Comparison of ENCODE assay signal across 11 cellular contexts in genomic region chr16:11620243-11621003, GRCh38. TPM values are rescaled to one million over a fixed set of nuclear protein-coding genes. Genes with fewer than 3 reads are reported as not detected.
DNase-seq lines count a peak whose midpoint lies in the region; ATAC-seq and TF ChIP-seq lines count a peak whose summit lies in the region.
"Had no signal": no experiment of that assay in that cellular context is flagged by ENCODE, and none has a peak within 500 bp of the region (broad histone marks: within the 10 kb centered on the region; RNA-seq: fewer than 3 reads in every experiment).

No MANE protein-coding gene starts in this region.

- TF ChIP-seq CTCF in CD4-positive, alpha-beta T cell (IDR thresholded peaks at IDR 0.05) = no peak
- TF ChIP-seq CTCF in HEK293 (tag by site-specific recombination; IDR thresholded peaks at IDR 0.05) (no peak), natural killer cell (IDR thresholded peaks at IDR 0.05) (no peak)

- POLR2A ChIA-PET in CD4-positive, alpha-beta T cell (lab: Charles Lee) = interaction anchor here (0.6 to 4.9 kb wide), 11 partner anchors 11 to 656 kb away, joined by 3 to 55 read pairs (median 7); partner anchors contain the start of gene LITAF
- POLR2A ChIA-PET in HEK293 (lab: Yijun Ruan, JAX) = no interaction called here

- H3K36me3 Mint-ChIP-seq in CD4-positive, alpha-beta T cell (ENCODE audit: low read depth) = peaks cover 4% of the 10 kb centered on the region
- H3K36me3 Mint-ChIP-seq in activated naive CD4-positive, alpha-beta T cell treated with anti-CD3 and anti-CD28 coated beads, Interleukin-2, amount 50 U/mL, for 72 hours = peaks cover 0 to 23% of the 10 kb centered on the region in 2 donors
- H3K36me3 Mint-ChIP-seq in natural killer cell = no peaks in the 10 kb centered on the region

- no peaks in the 10 kb centered on the region for H3K4me1 ChIP-seq in HEK293 (ENCODE audit: control insufficient read depth, insufficient read depth, low read length)

- H3K9me3 Mint-ChIP-seq in CD4-positive, alpha-beta T cell = no peaks in the 10 kb centered on the region
- H3K9me3 Mint-ChIP-seq in activated naive CD4-positive, alpha-beta T cell treated with anti-CD3 and anti-CD28 coated beads, Interleukin-2, amount 50 U/mL, for 72 hours = peaks cover 0 to 9% of the 10 kb centered on the region in 2 donors
- peaks cover 2 to 3% of the 10 kb centered on the region in 2 donors for H3K9me3 Mint-ChIP-seq in natural killer cell

- CTCF ChIA-PET in CD4-positive, alpha-beta T cell (lab: Charles Lee) = no interaction called here
- CTCF ChIA-PET in HEK293 (lab: Yijun Ruan, JAX) = interaction anchor here (0.7 kb wide), 1 partner anchor 75 kb away, joined by 3 read pairs; no protein-coding TSS in a partner anchor

- no peaks in the 10 kb centered on the region for H3K36me3 ChIP-seq in HEK293 (ENCODE audit: control insufficient read depth in 2 of 2, insufficient read depth in 1 of 2, low read length in 2 of 2)
- H3K36me3 ChIP-seq: SJSA1 had no signal

- DNase-seq in CD4-positive, alpha-beta T cell = no peak
- DNase-seq in activated naive CD4-positive, alpha-beta T cell treated with anti-CD3 and anti-CD28 coated beads, Interleukin-2, amount 50 U/mL, for 72 hours (ENCODE audit: low spot score in 2 of 2) = no peak
- DNase-seq in natural killer cell = no peak
- DNase-seq: NCI-H1092, NCI-H2227 treated with DMSO at 0.1 percent for 48 hours had no signal

- peak overlapping the region; percentile 99 for H3K27ac Mint-ChIP-seq in CD4-positive, alpha-beta T cell
- H3K27ac Mint-ChIP-seq in activated naive CD4-positive, alpha-beta T cell treated with anti-CD3 and anti-CD28 coated beads, Interleukin-2, amount 50 U/mL, for 72 hours = peak overlapping the region; percentile 67 to 71
- H3K27ac Mint-ChIP-seq in natural killer cell = peak overlapping the region; percentile 93 to 97

- no peaks in the 10 kb centered on the region for H3K27me3 ChIP-seq in CD4-positive, alpha-beta T cell (ENCODE audit: control insufficient read depth, insufficient read depth, low read length)
- H3K27me3 ChIP-seq: hepatocyte, SJSA1 had no signal

- H3K27ac ChIP-seq in CD4-positive, alpha-beta T cell (ENCODE audit: low read depth, low read length) = peak overlapping the region; percentile 82
- no peak overlapping the region for H3K27ac ChIP-seq in HEK293 (ENCODE audit: extremely low read depth, low read depth, low read length)

- H3K27me3 Mint-ChIP-seq in CD4-positive, alpha-beta T cell = no peaks in the 10 kb centered on the region
- H3K27me3 Mint-ChIP-seq in natural killer cell (ENCODE audit: low read depth in 2 of 2) = no peaks in the 10 kb centered on the region

- intact Hi-C loops in CD4-positive, alpha-beta T cell (cut with DNase I, micrococcal nuclease) = loop anchor here in 1 of 2 experiments (5.0 kb wide), 2 partner anchors 38 to 58 kb away; no protein-coding TSS in a partner anchor
- intact Hi-C loops in natural killer cell (cut with micrococcal nuclease) = no loop called here

- peak overlapping the region; percentile 70 for H3K4me3 Mint-ChIP-seq in CD4-positive, alpha-beta T cell
- peak overlapping the region; percentile 66 for H3K4me3 Mint-ChIP-seq in natural killer cell

- no peak overlapping the region for H3K4me3 ChIP-seq in HEK293 (ENCODE audit: low read depth, low read length)
- H3K4me3 ChIP-seq: hepatocyte, SJSA1 had no signal

- ATAC-seq in CD4-positive, alpha-beta T cell (ENCODE audit: poor library complexity) = no peak
- ATAC-seq in activated naive CD4-positive, alpha-beta T cell treated with anti-CD3 and anti-CD28 coated beads, Interleukin-2, amount 50 U/mL, for 72 hours = peak; percentile 23 to 70
- ATAC-seq in natural killer cell (no peak), GM19463 (IDR thresholded peaks at IDR 0.05; ENCODE audit: unreplicated experiment) (no peak), GM19328 (IDR thresholded peaks at IDR 0.05; ENCODE audit: unreplicated experiment) (no peak), GM18502 (IDR thresholded peaks at IDR 0.05; ENCODE audit: poor library complexity, unreplicated experiment) (no peak)

- H3K9me3 ChIP-seq in CD4-positive, alpha-beta T cell (ENCODE audit: control insufficient read depth, low read length) = no peaks in the 10 kb centered on the region
- H3K9me3 ChIP-seq in HEK293 (ENCODE audit: control insufficient read depth, insufficient read depth, low read depth, low read length) = no peaks in the 10 kb centered on the region
- H3K9me3 ChIP-seq: SJSA1 had no signal

- H3K4me1 Mint-ChIP-seq in CD4-positive, alpha-beta T cell (ENCODE audit: low read depth) = peaks cover 66% of the 10 kb centered on the region
- H3K4me1 Mint-ChIP-seq in natural killer cell = peaks cover 48 to 58% of the 10 kb centered on the region in 2 donors

TF ChIP-seq in HEK293, 187 proteins besides CTCF, POLR2A, EP300 and RAD21:
- TF ChIP-seq ZNF239 (tag by site-specific recombination; IDR thresholded peaks at IDR 0.05) (no peak), ZNF776 (tag by site-specific recombination; IDR thresholded peaks at IDR 0.05; ENCODE audit: borderline replicate concordance) (0 out of 2 replicates have a peak, but pooled peaks have one; percentile 29)
TF ChIP-seq in HEK293: peak in this region for 1.

RNA-seq across cellular contexts. Expression of gene LITAF, which starts 33.7 kb away (rescaled TPM):
- 100 to 1,000 TPM; 226 to 257 TPM for total RNA-seq in CD4-positive, alpha-beta T cell
- 100 to 1,000 TPM in 1 of 2 donors, 10 to 100 TPM in 1; 91.0 to 112 TPM for total RNA-seq in activated naive CD4-positive, alpha-beta T cell treated with anti-CD3 and anti-CD28 coated beads, Interleukin-2, amount 50 U/mL, for 72 hours
- 100 to 1,000 TPM; 584 to 772 (median 726) TPM for total RNA-seq in natural killer cell

RNA-seq across cellular contexts. Expression of gene SNN, which starts 47.8 kb away (rescaled TPM):
- 10 to 100 TPM; 76.3 to 79.7 TPM for total RNA-seq in CD4-positive, alpha-beta T cell
- 10 to 100 TPM; 11.0 to 14.4 TPM for total RNA-seq in activated naive CD4-positive, alpha-beta T cell treated with anti-CD3 and anti-CD28 coated beads, Interleukin-2, amount 50 U/mL, for 72 hours
- total RNA-seq in natural killer cell = 10 to 100 TPM in 2 of 3 donors, 1 to 10 TPM in 1; 5.3 to 20.0 (median 12.5) TPM

Comparison
In these comparisons a context has a peak if more than half of its experiments do, and no peak if none do; other contexts are left out.
1. ATAC-seq: peak in activated naive CD4-positive, alpha-beta T cell treated with anti-CD3 and anti-CD28 coated beads, Interleukin-2, amount 50 U/mL, for 72 hours (2 of 2); none in CD4-positive, alpha-beta T cell (single experiment), natural killer cell (0 of 3), GM19463 (single experiment), GM19328 (single experiment) and GM18502 (single experiment).
2. Peak in every context shown above with its lines, with median percentiles within 50 percentile points of each other: H3K27ac Mint-ChIP-seq.